In the genomic region with DNA sequence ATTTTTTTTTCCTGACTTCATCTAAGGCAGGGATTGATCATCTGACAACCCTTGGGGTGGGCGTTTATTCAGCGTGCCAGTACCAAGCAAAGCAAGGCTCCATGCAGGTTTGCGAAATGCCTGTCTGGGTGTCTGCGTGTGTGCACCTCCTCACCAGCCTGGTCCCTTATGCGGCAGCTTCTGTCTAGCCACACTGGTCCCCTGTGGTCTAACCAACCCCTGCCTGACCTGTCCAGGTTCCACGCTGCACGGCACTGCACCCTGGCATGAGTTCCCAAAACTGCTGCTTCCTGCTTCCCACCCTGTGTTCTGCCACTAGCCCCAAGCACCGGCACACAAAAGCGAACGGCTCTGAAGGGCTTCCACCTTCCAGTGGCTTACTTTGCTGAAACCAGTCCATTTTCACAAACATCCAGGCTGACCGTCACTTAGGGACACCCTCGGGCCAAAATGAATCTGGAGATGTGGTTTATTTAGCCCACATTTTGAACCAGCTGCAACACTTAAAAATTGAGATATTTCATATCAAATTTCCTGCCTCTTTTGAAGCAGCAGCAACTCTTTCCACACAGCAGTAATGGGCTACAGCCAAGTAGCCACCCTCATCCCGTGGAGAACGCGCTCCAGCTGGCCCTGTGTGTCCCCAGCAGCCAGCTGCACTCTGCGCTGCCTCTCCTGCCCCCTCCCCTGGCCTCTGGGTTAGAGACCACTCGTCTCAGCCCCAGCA, we compare ENCODE assay signal across 10 cellular contexts. TPM values are rescaled to one million over a fixed set of nuclear protein-coding genes. Genes with fewer than 3 reads are reported as not detected.
DNase-seq lines count a peak whose midpoint lies in the region; ATAC-seq and TF ChIP-seq lines count a peak whose summit lies in the region.
"Had no signal": no experiment of that assay in that cellular context is flagged by ENCODE, and none has a peak within 500 bp of the region (broad histone marks: within the 10 kb centered on the region; RNA-seq: fewer than 3 reads in every experiment).

No MANE protein-coding gene starts in this region.

- no peaks in the 10 kb centered on the region for H3K27me3 ChIP-seq in lower lobe of right lung (ENCODE audit: low read depth)
- H3K27me3 ChIP-seq in CD4-positive, alpha-beta memory T cell (ENCODE audit: insufficient read depth, low read length), result no peaks in the 10 kb centered on the region

- peak overlapping the region; percentile 35 for H3K27ac Mint-ChIP-seq in dendritic cell treated with granulocyte-macrophage colony-stimulating factor and Interleukin-4, amounts not matched to agents 40 ng/mL and 50 ng/mL, for 4 days
- H3K27ac Mint-ChIP-seq in CD4-positive, alpha-beta memory T cell, result peak overlapping the region in 1 of 7 donors; percentile 36

- no peaks in the 10 kb centered on the region for H3K9me3 ChIP-seq in lower lobe of right lung
- no peaks in the 10 kb centered on the region for H3K9me3 ChIP-seq in CD4-positive, alpha-beta memory T cell (ENCODE audit: control insufficient read depth in 1 of 2, low read length in 2 of 2)

- POLR2A ChIA-PET in CD4-positive, alpha-beta memory T cell (lab: Charles Lee; ENCODE audit: partially characterized antibody), result no interaction called here

- no peak for TF ChIP-seq CTCF in lower lobe of right lung (IDR thresholded peaks at IDR 0.05)

- CTCF ChIA-PET in CD4-positive, alpha-beta memory T cell (lab: Charles Lee; ENCODE audit: partially characterized antibody), result no interaction called here

- no peaks in the 10 kb centered on the region for H3K27me3 Mint-ChIP-seq in dendritic cell treated with granulocyte-macrophage colony-stimulating factor and Interleukin-4, amounts not matched to agents 40 ng/mL and 50 ng/mL, for 4 days
- no peaks in the 10 kb centered on the region for H3K27me3 Mint-ChIP-seq in CD4-positive, alpha-beta memory T cell

- no peaks in the 10 kb centered on the region for H3K36me3 ChIP-seq in lower lobe of right lung
- no peaks in the 10 kb centered on the region for H3K36me3 ChIP-seq in CD4-positive, alpha-beta memory T cell (ENCODE audit: insufficient read depth, low read length)

- H3K27ac ChIP-seq in lower lobe of right lung, result no peak overlapping the region
- H3K27ac ChIP-seq in CD4-positive, alpha-beta memory T cell (ENCODE audit: low read depth, low read length), result no peak overlapping the region

- intact Hi-C loops in dendritic cell treated with granulocyte-macrophage colony-stimulating factor and Interleukin-4, amounts not matched to agents 40 ng/mL and 50 ng/mL, for 4 days (cut with micrococcal nuclease), result no loop called here
- intact Hi-C loops in lower lobe of right lung (cut with DNase I), result no loop called here
- intact Hi-C loops in CD4-positive, alpha-beta memory T cell (cut with micrococcal nuclease), result no loop called here

- peak; percentile 42 to 65 for ATAC-seq in lower lobe of right lung

- H3K4me3 ChIP-seq in lower lobe of right lung, result no peak overlapping the region
- no peak overlapping the region for H3K4me3 ChIP-seq in CD4-positive, alpha-beta memory T cell (ENCODE audit: low read length in 2 of 2)

- DNase-seq in AG20443 (ENCODE audit: low spot score) (peak; percentile 34), M059J (ENCODE audit: low read depth) (peak; percentile 68), lower lobe of right lung (no peak), kidney tubule cell (ENCODE audit: low spot score) (no peak), D341Med (ENCODE audit: low spot score) (no peak)
- DNase-seq in effector CD8-positive, alpha-beta T cell (lab: John Stamatoyannopoulos, UW), result no peak
- no peak for DNase-seq in CD4-positive, alpha-beta memory T cell
- DNase-seq: DMS 273 treated with DMSO at 0.1 percent for 48 hours, NCI-H2107 had no signal

- no peaks in the 10 kb centered on the region for H3K4me1 ChIP-seq in lower lobe of right lung
- no peaks in the 10 kb centered on the region for H3K4me1 ChIP-seq in CD4-positive, alpha-beta memory T cell (ENCODE audit: insufficient read depth, low read length)

- H3K36me3 Mint-ChIP-seq in dendritic cell treated with granulocyte-macrophage colony-stimulating factor and Interleukin-4, amounts not matched to agents 40 ng/mL and 50 ng/mL, for 4 days (ENCODE audit: low read depth), result no peaks in the 10 kb centered on the region
- H3K36me3 Mint-ChIP-seq in CD4-positive, alpha-beta memory T cell, result peaks cover 0 to 8% of the 10 kb centered on the region in 2 donors

- H3K9me3 Mint-ChIP-seq in dendritic cell treated with granulocyte-macrophage colony-stimulating factor and Interleukin-4, amounts not matched to agents 40 ng/mL and 50 ng/mL, for 4 days, result no peaks in the 10 kb centered on the region
- no peaks in the 10 kb centered on the region for H3K9me3 Mint-ChIP-seq in CD4-positive, alpha-beta memory T cell

- H3K4me1 Mint-ChIP-seq in dendritic cell treated with granulocyte-macrophage colony-stimulating factor and Interleukin-4, amounts not matched to agents 40 ng/mL and 50 ng/mL, for 4 days (ENCODE audit: low read depth), result peaks cover 5% of the 10 kb centered on the region
- peaks cover 0 to 13% (median 8%) of the 10 kb centered on the region in 4 donors for H3K4me1 Mint-ChIP-seq in CD4-positive, alpha-beta memory T cell

- H3K4me3 Mint-ChIP-seq in dendritic cell treated with granulocyte-macrophage colony-stimulating factor and Interleukin-4, amounts not matched to agents 40 ng/mL and 50 ng/mL, for 4 days, result no peak overlapping the region
- no peak overlapping the region for H3K4me3 Mint-ChIP-seq in CD4-positive, alpha-beta memory T cell

RNA-seq across cellular contexts. Expression of a gene that starts 55.7 kb away (rescaled TPM):
- 18.9 and 22.9 TPM in 2 replicates for total RNA-seq in M059J (2014; rRNA removed; shearing (Covaris generic))
- 17.1 TPM for total RNA-seq in lower lobe of right lung
- total RNA-seq in CD4-positive, alpha-beta memory T cell, result 10 to 100 TPM; 13.9 to 14.7 TPM
- polyA plus RNA-seq in CD4-positive, alpha-beta memory T cell, result 1 to 10 TPM; 8.3 to 8.6 TPM

Comparison
In these comparisons a context has a peak if more than half of its experiments do, and no peak if none do; other contexts are left out.
1. DNase-seq: peak in AG20443 (single experiment) and M059J (single experiment); none in lower lobe of right lung (single experiment), effector CD8-positive, alpha-beta T cell (single experiment), kidney tubule cell (single experiment), D341Med (single experiment) and CD4-positive, alpha-beta memory T cell (0 of 5).